18 cellular contexts compared by ENCODE assay signal in the genomic region with DNA sequence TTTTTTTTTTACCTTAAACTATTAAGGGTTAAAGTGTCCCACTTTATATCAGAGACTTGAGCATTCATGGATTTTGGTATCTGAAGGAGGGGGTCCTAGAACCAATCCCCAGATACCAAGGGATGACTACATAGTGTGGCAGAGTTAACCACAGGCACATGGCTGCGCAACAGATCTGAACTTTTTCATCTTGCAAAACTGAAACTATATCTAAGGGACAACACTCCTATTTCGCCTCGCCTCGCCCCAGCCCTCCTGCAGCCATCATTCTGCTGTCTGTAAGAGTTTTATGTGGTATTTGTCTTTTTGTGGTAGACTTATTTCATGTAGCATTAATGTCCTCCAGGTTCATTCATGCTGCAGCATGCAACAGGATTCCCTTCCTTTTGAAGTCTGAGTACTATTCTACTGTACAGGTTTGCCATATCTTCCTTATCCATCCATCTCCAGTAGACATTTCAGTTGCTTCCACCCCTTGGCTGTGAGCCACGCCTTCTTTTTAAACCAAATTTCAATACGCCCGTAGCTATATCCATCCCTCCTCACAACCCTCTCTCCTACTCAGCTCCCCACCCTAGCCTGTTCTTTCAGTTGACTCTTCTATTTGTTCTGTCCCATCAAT. TPM values are rescaled to one million over a fixed set of nuclear protein-coding genes. Genes with fewer than 3 reads are reported as not detected.
DNase-seq lines count a peak whose midpoint lies in the region; ATAC-seq, FAIRE-seq and TF ChIP-seq lines count a peak whose summit lies in the region.
"Had no signal": no experiment of that assay in that cellular context is flagged by ENCODE, and none has a peak within 500 bp of the region (broad histone marks: within the 10 kb centered on the region; RNA-seq: fewer than 3 reads in every experiment).

No MANE protein-coding gene starts in this region.

- H3K9me3 Mint-ChIP-seq in activated T-cell treated with anti-CD3 and anti-CD28 coated beads, Interleukin-2, amount 50 U/mL, for 24 hours, result no peaks in the 10 kb centered on the region
- H3K9me3 Mint-ChIP-seq: neural progenitor cell had no signal

- H3K4me3 Mint-ChIP-seq in activated T-cell treated with anti-CD3 and anti-CD28 coated beads, Interleukin-2, amount 50 U/mL, for 24 hours, result no peak overlapping the region
- H3K4me3 Mint-ChIP-seq: neural progenitor cell had no signal

- no peak for FAIRE-seq in GM12878 (lab: Jason Lieb, UNC)

- no peak for TF ChIP-seq POLR2A in GM12878 (IDR thresholded peaks at IDR 0.05; ENCODE audit: low read depth, low read length)
- TF ChIP-seq POLR2A in gastrocnemius medialis (IDR thresholded peaks at IDR 0.05), result no peak

- peak overlapping the region; percentile 24 for H3K27ac Mint-ChIP-seq in activated T-cell treated with anti-CD3 and anti-CD28 coated beads, Interleukin-2, amount 50 U/mL, for 24 hours

- H3K9me2 ChIP-seq in PC-9 (ENCODE audit: insufficient read depth), result no peaks in the 10 kb centered on the region

- H3K36me3 Mint-ChIP-seq in activated T-cell treated with anti-CD3 and anti-CD28 coated beads, Interleukin-2, amount 50 U/mL, for 24 hours (ENCODE audit: low read depth), result peaks cover 68% of the 10 kb centered on the region

- H3K79me2 ChIP-seq in PC-9 (ENCODE audit: low read depth), result peaks cover 34% of the 10 kb centered on the region
- no peaks in the 10 kb centered on the region; the same call in 1 of the 2 replicates for H3K79me2 ChIP-seq in GM12878 (ENCODE audit: control insufficient read depth, insufficient read depth, low read length)

- H3K9ac ChIP-seq in GM12878 (ENCODE audit: control insufficient read depth, insufficient read depth, low read length), result no peak overlapping the region
- H3K9ac ChIP-seq: neural progenitor cell had no signal

- CTCF ChIA-PET in PC-9 (lab: Charles Lee), result no interaction called here
- CTCF ChIA-PET in GM12878 (lab: Yijun Ruan, JAX), result no interaction called here

- 93% methylated on average over 7 of the region's 7 CpGs for WGBS in GM12878 (ENCODE audit: insufficient coverage, insufficient replicate concordance, low lambda C conversion rate, missing lambda C conversion rate)

- H3K27me3 ChIP-seq in PC-9 (ENCODE audit: insufficient read depth, low read depth) (no peaks in the 10 kb centered on the region), GM12878 (replicated peaks in 1 of 2; ENCODE audit: control insufficient read depth in 2 of 2, insufficient read depth in 2 of 2, low read length in 1 of 2) (no peaks in the 10 kb centered on the region), gastrocnemius medialis (no peaks in the 10 kb centered on the region)
- H3K27me3 ChIP-seq: dorsolateral prefrontal cortex, heart right ventricle, neural progenitor cell had no signal

- no peaks in the 10 kb centered on the region for H3K27me3 Mint-ChIP-seq in activated T-cell treated with anti-CD3 and anti-CD28 coated beads, Interleukin-2, amount 50 U/mL, for 24 hours

- no peak for TF ChIP-seq EP300 in GM12878 (IDR thresholded peaks at IDR 0.05; ENCODE audit: borderline replicate concordance in 1 of 2, control insufficient read depth in 1 of 2, low read depth in 2 of 2, low read length in 2 of 2)

- peak overlapping the region; percentile 43 for H3K4me2 ChIP-seq in PC-9
- no peak overlapping the region for H3K4me2 ChIP-seq in GM12878 (ENCODE audit: control insufficient read depth, insufficient read depth)
- H3K4me2 ChIP-seq: neural progenitor cell had no signal

- in situ Hi-C loops in GM12878 (cut with MboI) (no loop called here), gastrocnemius medialis (cut with MboI; ENCODE audit: low sequenced_read_pairs in 4 of 4) (no loop called here)

- ATAC-seq in GM12878 (no peak), gastrocnemius medialis (peak; percentile 50 to 57)

- no peak for TF ChIP-seq RAD21 in GM12878 (IDR thresholded peaks at IDR 0.05; ENCODE audit: insufficient read depth, low read depth, low read length)

- H3K36me3 ChIP-seq in PC-9 (ENCODE audit: low read depth) (peaks cover 16% of the 10 kb centered on the region), GM12878 (ENCODE audit: control insufficient read depth in 2 of 2, insufficient read depth in 2 of 2, low read length in 1 of 2) (peaks cover 11 to 28% of the 10 kb centered on the region in 2 experiments), gastrocnemius medialis (peaks cover 0 to 22% of the 10 kb centered on the region in 2 donors)
- H3K36me3 ChIP-seq: neural progenitor cell had no signal

- no peak for TF ChIP-seq CTCF in PC-9 (conservative IDR thresholded peaks at IDR 0.05)
- no peak for TF ChIP-seq CTCF in GM12878 (IDR thresholded peaks at IDR 0.05 in 2 of 3, conservative IDR thresholded peaks at IDR 0.05 in 1 of 3; ENCODE audit: control insufficient read depth in 2 of 3, extremely low read depth in 1 of 3, insufficient read depth in 1 of 3, low read depth in 3 of 3, low read length in 3 of 3)
- TF ChIP-seq CTCF in gastrocnemius medialis (IDR thresholded peaks at IDR 0.05 in 4 of 5, conservative IDR thresholded peaks at IDR 0.05 in 1 of 5), result no peak

- H2AFZ ChIP-seq in PC-9 (no peak overlapping the region), GM12878 (ENCODE audit: control insufficient read depth, low read depth, low read length) (no peak overlapping the region)
- H2AFZ ChIP-seq: neural progenitor cell had no signal

- peaks cover 30% of the 10 kb centered on the region for H3K4me1 Mint-ChIP-seq in activated T-cell treated with anti-CD3 and anti-CD28 coated beads, Interleukin-2, amount 50 U/mL, for 24 hours (ENCODE audit: low read depth)

- RAD21 ChIA-PET in GM12878 (lab: Charles Lee; ENCODE audit: unreplicated experiment), result no interaction called here

- peaks cover 45% of the 10 kb centered on the region for H3K4me1 ChIP-seq in PC-9 (replicated peaks; ENCODE audit: insufficient read depth)
- H3K4me1 ChIP-seq in GM12878 (ENCODE audit: control insufficient read depth, insufficient read depth, low read length), result no peaks in the 10 kb centered on the region
- H3K4me1 ChIP-seq in gastrocnemius medialis, result peaks cover 35 to 58% of the 10 kb centered on the region in 2 donors
- H3K4me1 ChIP-seq: neural progenitor cell had no signal

- H3K27ac ChIP-seq in PC-9 (peak overlapping the region; percentile 24; the same call in 1 of the 2 replicates), GM12878 (ENCODE audit: control insufficient read depth, insufficient read depth) (no peak overlapping the region), gastrocnemius medialis (peak overlapping the region in 3 of 4 donors; percentile 52 to 68 (median 58))
- H3K27ac ChIP-seq: neural progenitor cell had no signal

- no peak overlapping the region for H3K4me3 ChIP-seq in PC-9
- H3K4me3 ChIP-seq in GM12878, result no peak overlapping the region
- H3K4me3 ChIP-seq in gastrocnemius medialis, result no peak overlapping the region
- H3K4me3 ChIP-seq: dorsolateral prefrontal cortex, heart right ventricle, neural progenitor cell had no signal

- DNase-seq in activated T-cell treated with anti-CD3 and anti-CD28 coated beads, Interleukin-2, amount 50 U/mL, for 24 hours, result peak; percentile 25
- no peak for DNase-seq in activated T-cell treated with anti-CD3 and anti-CD28 coated beads, Interleukin-2, amount 50 U/mL, for 48 hours
- DNase-seq in PC-9 (peak in 1 of 2 experiments; percentile 33), GM12878 (ENCODE audit: low read depth, low spot score) (no peak), gastrocnemius medialis (no peak), amniotic stem cell (lab: John Stamatoyannopoulos, UW) (no peak), NCI-H1048 (lab: John Stamatoyannopoulos, UW) (no peak), HCEC 1CT (no peak)
- DNase-seq: activated gamma-delta T cell treated with Interleukin-2 at 50 U/mL for 16 hours, dorsolateral prefrontal cortex, GOT3, heart right ventricle, islet precursor cell, mesendoderm, NCI-H1694, NCI-H446, retina had no signal

- intact Hi-C loops in PC-9 (cut with micrococcal nuclease; ENCODE audit: unreplicated experiment), result loop anchor here (5.0 kb wide), 1 partner anchor 870 kb away; no protein-coding TSS in a partner anchor
- intact Hi-C loops in GM12878 (cut with micrococcal nuclease; ENCODE audit: unreplicated experiment), result no loop called here
- intact Hi-C loops in gastrocnemius medialis (cut with DNase I; ENCODE audit: low total_unique reads), result no loop called here

- POLR2A ChIA-PET in PC-9 (lab: Charles Lee; ENCODE audit: unreplicated experiment), result no interaction called here
- POLR2A ChIA-PET in GM12878 (lab: Charles Lee), result no interaction called here

- BruUV-seq in PC-9 (replicated peaks; lab: Mats Ljungman, UMichigan) (no TSS peak), GM12878 (replicated peaks; lab: Mats Ljungman, UMichigan) (TSS peak; percentile 5)

- SMC1A ChIA-PET in GM12878 (lab: Charles Lee; ENCODE audit: uncharacterized antibody, unreplicated experiment), result no interaction called here

- H3K9me3 ChIP-seq in PC-9 (ENCODE audit: insufficient read depth, low read depth) (no peaks in the 10 kb centered on the region), GM12878 (replicated peaks; ENCODE audit: control insufficient read depth, insufficient read depth, low read length) (no peaks in the 10 kb centered on the region), gastrocnemius medialis (no peaks in the 10 kb centered on the region)
- H3K9me3 ChIP-seq: heart right ventricle had no signal

- peaks cover 39% of the 10 kb centered on the region; the same call in 1 of the 2 replicates for H3F3A ChIP-seq in PC-9 (ENCODE audit: insufficient read depth, low read depth)

- H4K20me1 ChIP-seq in PC-9 (ENCODE audit: insufficient read depth) (peaks cover 3% of the 10 kb centered on the region; the same call in 1 of the 2 replicates), GM12878 (ENCODE audit: control insufficient read depth, insufficient read depth) (no peaks in the 10 kb centered on the region)

TF ChIP-seq in GM12878, 131 proteins besides CTCF, POLR2A, EP300 and RAD21:
- TF ChIP-seq CEBPB (IDR thresholded peaks at IDR 0.05; ENCODE audit: borderline replicate concordance in 1 of 2, low read depth in 2 of 2, low read length in 2 of 2), result no peak

RNA-seq across cellular contexts. Expression of a gene that starts 53.2 kb away (rescaled TPM):
- total RNA-seq in PC-9 (2021) (89.4 and 132 TPM in 2 replicates), GM12878 (2014; rRNA removed) (67.6 and 86.9 TPM in 2 replicates), GM12878 (2014; rRNA removed; fragmentation: Illumina TruSeq; extraction: Trizol) (42.2 and 42.9 TPM in 2 replicates), GM12878 (2021) (56.2 and 63.7 TPM in 2 replicates), gastrocnemius medialis (100 to 1,000 TPM; 349 to 951 (median 571) TPM)
- 87.4 and 111 TPM in 2 replicates for total RNA-seq in GM12878 (2013; cell fraction: nucleolus; rRNA removed)
- polyA plus RNA-seq in GM12878 (2011; ENCODE audit: low read depth), result 35.5 TPM
- polyA plus RNA-seq in GM12878 (2011; rRNA removed) (13.4 and 34.0 TPM in 2 replicates), GM12878 (2014; fragmentation: Illumina TruSeq; extraction: Trizol) (22.6 and 23.1 TPM in 2 replicates), GM12878 (2014; fragmentation: Nextera tagmentation; extraction: Ambion mirVana) (10 to 100 TPM; 11.8 to 13.8 TPM), GM12878 (2014; rRNA removed) (30.1 and 33.2 TPM in 2 replicates), GM12878 (2016; fragmentation: Nextera tagmentation; extraction: Ambion mirVana) (10 to 100 TPM in 1 of 2 experiments, 1 to 10 TPM in 1; 8.2 to 10.0 TPM)
- polyA plus RNA-seq in GM12878 (2011; cell fraction: cytosol; rRNA removed), result 35.4 and 39.0 TPM in 2 replicates
- polyA plus RNA-seq in GM12878 (2011; cell fraction: nucleus; rRNA removed), result 36.0 and 41.7 TPM in 2 replicates
- polyA plus RNA-seq in GM12878 (2012), result 56.2 and 58.8 TPM in 2 replicates
- polyA minus RNA-seq in GM12878 (2011; rRNA and poly(A)+ RNA removed), result 122 and 134 TPM in 2 replicates
- polyA minus RNA-seq in GM12878 (2011; cell fraction: cytosol; rRNA and poly(A)+ RNA removed), result 56.4 and 58.7 TPM in 2 replicates
- 42.3 and 71.1 TPM in 2 replicates for polyA minus RNA-seq in GM12878 (2011; cell fraction: nucleus; rRNA and poly(A)+ RNA removed)
